ENCODE assay signal across 8 cellular contexts in the genomic region with DNA sequence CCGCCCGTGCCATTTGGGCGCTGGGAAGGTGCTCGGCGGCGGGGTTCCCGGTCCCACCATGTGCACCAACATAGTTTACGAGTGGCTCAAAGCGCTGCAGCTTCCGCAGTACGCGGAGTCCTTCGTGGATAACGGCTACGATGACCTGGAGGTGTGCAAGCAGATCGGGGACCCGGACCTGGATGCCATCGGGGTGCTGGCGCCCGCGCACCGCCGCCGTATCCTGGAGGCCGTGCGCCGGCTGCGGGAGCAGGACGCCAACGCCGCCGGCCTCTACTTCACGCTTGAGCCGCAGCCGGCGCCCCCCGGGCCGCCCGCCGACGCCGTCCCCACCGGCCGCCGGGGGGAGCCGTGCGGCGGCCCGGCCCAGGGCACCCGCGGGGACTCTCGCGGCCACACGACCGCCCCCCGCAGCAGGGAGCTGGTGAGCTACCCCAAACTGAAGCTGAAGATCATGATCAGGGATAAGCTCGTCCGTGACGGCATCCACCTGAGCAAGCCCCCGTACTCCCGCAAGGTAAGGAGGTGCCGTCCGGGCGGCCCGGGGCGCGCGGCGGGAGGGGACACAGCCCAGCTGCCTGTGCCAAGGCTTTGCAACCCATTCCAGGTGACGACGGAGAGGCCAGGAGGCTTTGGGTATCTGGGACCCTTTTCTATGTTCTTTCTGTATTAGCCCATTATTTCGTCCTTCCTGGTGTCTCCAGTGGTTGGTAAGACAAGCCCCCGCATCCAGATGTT. TPM values are rescaled to one million over a fixed set of nuclear protein-coding genes. Genes with fewer than 3 reads are reported as not detected.
DNase-seq lines count a peak whose midpoint lies in the region; ATAC-seq and TF ChIP-seq lines count a peak whose summit lies in the region.

No MANE protein-coding gene starts in this region.

- H3K4me3 Mint-ChIP-seq in CD8-positive, alpha-beta memory T cell = peak overlapping the region in 6 of 7 donors; percentile 24 to 67 (median 52)
- peak overlapping the region; percentile 74 for H3K4me3 Mint-ChIP-seq in activated T-helper 2 cell treated with anti-CD3 and anti-CD28 coated beads, Interferon-gamma antibody, Interleukin-2, Interleukin-4, amounts not matched to agents 10 μg/mL and 5 μg/mL and 100 μg/mL, durations not matched to agents 14 hours and 24 hours and 36 hours (ENCODE audit: low read depth)

- peaks cover 37 to 49% of the 10 kb centered on the region in 2 donors for H3K27me3 Mint-ChIP-seq in CD8-positive, alpha-beta memory T cell
- peaks cover 55% of the 10 kb centered on the region for H3K27me3 Mint-ChIP-seq in activated T-helper 2 cell treated with anti-CD3 and anti-CD28 coated beads, Interferon-gamma antibody, Interleukin-2, Interleukin-4, amounts not matched to agents 10 μg/mL and 5 μg/mL and 100 μg/mL, durations not matched to agents 14 hours and 24 hours and 36 hours (ENCODE audit: low read depth)

- POLR2A ChIA-PET in CD8-positive, alpha-beta memory T cell (lab: Charles Lee) = no interaction called here

- H3K27ac Mint-ChIP-seq in CD8-positive, alpha-beta memory T cell = no peak overlapping the region
- H3K27ac Mint-ChIP-seq in activated T-helper 2 cell treated with anti-CD3 and anti-CD28 coated beads, Interferon-gamma antibody, Interleukin-2, Interleukin-4, amounts not matched to agents 10 μg/mL and 5 μg/mL and 100 μg/mL, durations not matched to agents 14 hours and 24 hours and 36 hours = no peak overlapping the region

- H3K27me3 ChIP-seq in CD8-positive, alpha-beta memory T cell (ENCODE audit: insufficient read depth, low read length, poor library complexity, severe bottlenecking) = peaks cover 21% of the 10 kb centered on the region
- H3K27me3 ChIP-seq in H7 (ENCODE audit: control insufficient read depth, insufficient read depth, low read length) (peaks cover 72% of the 10 kb centered on the region), iPS-15b (ENCODE audit: control insufficient read depth, insufficient read depth, low read length) (peaks cover 92% of the 10 kb centered on the region), spleen (replicated peaks in 1 of 7) (peaks cover 0 to 83% (median 22%) of the 10 kb centered on the region in 7 donors)

- CTCF ChIA-PET in CD8-positive, alpha-beta memory T cell (lab: Charles Lee) = no interaction called here

- intact Hi-C loops in activated T-helper 2 cell treated with anti-CD3 and anti-CD28 coated beads, Interferon-gamma antibody, Interleukin-2, Interleukin-4, amounts not matched to agents 10 μg/mL and 5 μg/mL and 100 μg/mL, durations not matched to agents 14 hours and 24 hours and 36 hours (cut with micrococcal nuclease) = loop anchor here (5.0 kb wide), 2 partner anchors 652 to 953 kb away; no protein-coding TSS in a partner anchor
- intact Hi-C loops in spleen (cut with DNase I; ENCODE audit: low total_unique reads) = loop anchor here (5.0 kb wide), 1 partner anchor 658 kb away; no protein-coding TSS in a partner anchor

- H3K36me3 ChIP-seq in CD8-positive, alpha-beta memory T cell (ENCODE audit: insufficient read depth, low read length) = no peaks in the 10 kb centered on the region
- H3K36me3 ChIP-seq in H7 (replicated peaks; ENCODE audit: control insufficient read depth, insufficient read depth, low read length) (no peaks in the 10 kb centered on the region), iPS-15b (ENCODE audit: control insufficient read depth, insufficient read depth, low read length) (no peaks in the 10 kb centered on the region), spleen (no peaks in the 10 kb centered on the region)

- H3K9me3 ChIP-seq in CD8-positive, alpha-beta memory T cell (ENCODE audit: low read length) = no peaks in the 10 kb centered on the region
- H3K9me3 ChIP-seq in iPS-15b (ENCODE audit: control insufficient read depth, insufficient read depth, low read length) (no peaks in the 10 kb centered on the region), spleen (no peaks in the 10 kb centered on the region)

- H3K9me3 Mint-ChIP-seq in CD8-positive, alpha-beta memory T cell = no peaks in the 10 kb centered on the region
- H3K9me3 Mint-ChIP-seq in activated T-helper 2 cell treated with anti-CD3 and anti-CD28 coated beads, Interferon-gamma antibody, Interleukin-2, Interleukin-4, amounts not matched to agents 10 μg/mL and 5 μg/mL and 100 μg/mL, durations not matched to agents 14 hours and 24 hours and 36 hours = no peaks in the 10 kb centered on the region

- peaks cover 10 to 26% (median 14%) of the 10 kb centered on the region in 3 donors for H3K4me1 Mint-ChIP-seq in CD8-positive, alpha-beta memory T cell
- peaks cover 12% of the 10 kb centered on the region for H3K4me1 Mint-ChIP-seq in activated T-helper 2 cell treated with anti-CD3 and anti-CD28 coated beads, Interferon-gamma antibody, Interleukin-2, Interleukin-4, amounts not matched to agents 10 μg/mL and 5 μg/mL and 100 μg/mL, durations not matched to agents 14 hours and 24 hours and 36 hours (ENCODE audit: low read depth)

- TF ChIP-seq POLR2A in spleen (IDR thresholded peaks at IDR 0.05) = no peak

- DNase-seq in CD8-positive, alpha-beta memory T cell = no peak
- DNase-seq in H7 = peak; percentile 72
- no peak for DNase-seq in activated T-helper 2 cell treated with anti-CD3 and anti-CD28 coated beads, Interferon-gamma antibody, Interleukin-2, Interleukin-4, amounts not matched to agents 10 μg/mL and 5 μg/mL and 100 μg/mL, durations not matched to agents 14 hours and 24 hours and 36 hours (ENCODE audit: low spot score)
- no peak for DNase-seq in spleen
- DNase-seq in ureter (ENCODE audit: low spot score) = no peak

- H3K4me3 ChIP-seq in CD8-positive, alpha-beta memory T cell (ENCODE audit: low read length) = no peak overlapping the region
- peak overlapping the region; percentile 45 for H3K4me3 ChIP-seq in H7 (ENCODE audit: insufficient read depth, low read depth, low read length)
- H3K4me3 ChIP-seq in iPS-15b (ENCODE audit: low read depth, low read length) = peak overlapping the region; percentile 71
- H3K4me3 ChIP-seq in spleen = peak overlapping the region; percentile 38 to 75 (median 52)

- H3K9ac ChIP-seq in iPS-15b (ENCODE audit: low read depth, low read length) = no peak overlapping the region

- WGBS in spleen, 5 donors = 1 to 8% (median 2%) methylated on average over 16 to 73 of the region's 73 CpGs

- H3K27ac ChIP-seq in CD8-positive, alpha-beta memory T cell (ENCODE audit: low read depth, low read length) = no peak overlapping the region
- peak overlapping the region in 3 of 8 donors; percentile 63 to 76 (median 73) for H3K27ac ChIP-seq in spleen

- no peak for ATAC-seq in HG03521 (IDR thresholded peaks at IDR 0.05; ENCODE audit: unreplicated experiment)
- no peak for ATAC-seq in HG02885 (IDR thresholded peaks at IDR 0.05; ENCODE audit: poor library complexity, unreplicated experiment)

- TF ChIP-seq CTCF in spleen (IDR thresholded peaks at IDR 0.05 in 8 of 11, conservative IDR thresholded peaks at IDR 0.05 in 3 of 11) = no peak

- no peaks in the 10 kb centered on the region for H3K4me1 ChIP-seq in CD8-positive, alpha-beta memory T cell (ENCODE audit: insufficient read depth, low read length)
- peaks cover 1% of the 10 kb centered on the region for H3K4me1 ChIP-seq in iPS-15b (ENCODE audit: control insufficient read depth, insufficient read depth, low read length)
- peaks cover 11 to 39% (median 33%) of the 10 kb centered on the region in 6 donors for H3K4me1 ChIP-seq in spleen

- no peaks in the 10 kb centered on the region for H3K36me3 Mint-ChIP-seq in CD8-positive, alpha-beta memory T cell
- H3K36me3 Mint-ChIP-seq in activated T-helper 2 cell treated with anti-CD3 and anti-CD28 coated beads, Interferon-gamma antibody, Interleukin-2, Interleukin-4, amounts not matched to agents 10 μg/mL and 5 μg/mL and 100 μg/mL, durations not matched to agents 14 hours and 24 hours and 36 hours (ENCODE audit: low read depth) = no peaks in the 10 kb centered on the region

RNA-seq across cellular contexts. Expression of a gene that starts 0.6 kb away (rescaled TPM):
- total RNA-seq in CD8-positive, alpha-beta memory T cell = under 1 TPM; 0.02 to 0.04 TPM
- not detected for polyA plus RNA-seq in CD8-positive, alpha-beta memory T cell
- total RNA-seq in H7 (2014; rRNA removed; shearing (Covaris generic)) = 0.07 and 0.17 TPM in 2 replicates
- 0.48 and 0.67 TPM in 2 replicates for total RNA-seq in activated T-helper 2 cell treated with anti-CD3 and anti-CD28 coated beads, Interferon-gamma antibody, Interleukin-2, Interleukin-4, amounts not matched to agents 10 μg/mL and 5 μg/mL and 100 μg/mL, durations not matched to agents 14 hours and 24 hours and 36 hours
- 1 to 10 TPM in 6 of 7 donors, under 1 TPM in 1; 0.85 to 5.0 (median 2.7) TPM for total RNA-seq in spleen
- under 1 TPM; 0.15 to 0.54 (median 0.30) TPM for polyA plus RNA-seq in spleen
- 4.8 TPM for total RNA-seq in ureter
